Comparison of ENCODE assay signal across 17 cellular contexts in genomic region chr9:114717908-114718486, GRCh38. TPM values are rescaled to one million over a fixed set of nuclear protein-coding genes. Genes with fewer than 3 reads are reported as not detected.
DNase-seq lines count a peak whose midpoint lies in the region; ATAC-seq and TF ChIP-seq lines count a peak whose summit lies in the region.
"Had no signal": no experiment of that assay in that cellular context is flagged by ENCODE, and none has a peak within 500 bp of the region (broad histone marks: within the 10 kb centered on the region; RNA-seq: fewer than 3 reads in every experiment).

No MANE protein-coding gene starts in this region.

- H3K4me1 Mint-ChIP-seq in activated CD4-positive, alpha-beta T cell treated with anti-CD3 and anti-CD28 coated beads for 36 hours: peaks cover 56% of the 10 kb centered on the region
- H3K4me1 Mint-ChIP-seq in CD4-positive, alpha-beta memory T cell: peaks cover 38 to 57% (median 45%) of the 10 kb centered on the region in 4 donors
- H3K4me1 Mint-ChIP-seq in activated CD8-positive, alpha-beta T cell treated with anti-CD3 and anti-CD28 coated beads for 36 hours (ENCODE audit: low read depth): peaks cover 56% of the 10 kb centered on the region
- peaks cover 53% of the 10 kb centered on the region for H3K4me1 Mint-ChIP-seq in central memory CD8-positive, alpha-beta T cell

- peak overlapping the region; percentile 96 for H3K27ac Mint-ChIP-seq in activated CD4-positive, alpha-beta T cell treated with anti-CD3 and anti-CD28 coated beads for 36 hours
- H3K27ac Mint-ChIP-seq in CD4-positive, alpha-beta memory T cell: peak overlapping the region; percentile 83 to 95 (median 93)
- H3K27ac Mint-ChIP-seq in activated CD8-positive, alpha-beta T cell treated with anti-CD3 and anti-CD28 coated beads for 36 hours: peak overlapping the region; percentile 92
- H3K27ac Mint-ChIP-seq in central memory CD8-positive, alpha-beta T cell (ENCODE audit: low read depth): peak overlapping the region; percentile 78

- POLR2A ChIA-PET in activated CD4-positive, alpha-beta T cell treated with anti-CD3 and anti-CD28 coated beads for 36 hours (lab: Charles Lee): interaction anchor here (0.6 to 2.4 kb wide), 4 partner anchors 20 to 240 kb away, joined by 3 to 22 read pairs (median 3); no protein-coding TSS in a partner anchor
- POLR2A ChIA-PET in CD4-positive, alpha-beta memory T cell (lab: Charles Lee; ENCODE audit: partially characterized antibody): interaction anchor here (1.1 to 2.5 kb wide), 6 partner anchors 8 to 212 kb away, joined by 3 to 11 read pairs (median 8); partner anchors contain the start of gene TNFSF8
- POLR2A ChIA-PET in activated CD8-positive, alpha-beta T cell treated with anti-CD3 and anti-CD28 coated beads for 36 hours (lab: Charles Lee): interaction anchor here (0.6 to 4.6 kb wide), 7 partner anchors 10 to 284 kb away, joined by 3 to 55 read pairs (median 5); no protein-coding TSS in a partner anchor

- H3K4me1 ChIP-seq in CD4-positive, alpha-beta memory T cell (ENCODE audit: insufficient read depth, low read length): peaks cover 47% of the 10 kb centered on the region
- H3K4me1 ChIP-seq: gastroesophageal sphincter had no signal

- H3K9me3 ChIP-seq in CD4-positive, alpha-beta memory T cell (ENCODE audit: control insufficient read depth in 1 of 2, low read length in 2 of 2): no peaks in the 10 kb centered on the region

- intact Hi-C loops in activated CD4-positive, alpha-beta T cell treated with anti-CD3 and anti-CD28 coated beads for 36 hours (cut with DNase I, micrococcal nuclease): loop anchor here (1.0 to 5.0 kb wide), 5 partner anchors 20 to 271 kb away; partner anchors contain the start of gene TEX48 (in 2 of the 2)
- intact Hi-C loops in CD4-positive, alpha-beta memory T cell (cut with micrococcal nuclease): loop anchor here (2.0 kb wide), 4 partner anchors 19 to 37 kb away; no protein-coding TSS in a partner anchor
- intact Hi-C loops in activated CD8-positive, alpha-beta T cell treated with anti-CD3 and anti-CD28 coated beads for 36 hours (cut with micrococcal nuclease): loop anchor here (2.0 kb wide), 1 partner anchor 27 kb away; no protein-coding TSS in a partner anchor

- H3K4me3 ChIP-seq in CD4-positive, alpha-beta memory T cell (ENCODE audit: low read length in 2 of 2): peak overlapping the region in 1 of 2 donors; percentile 15
- H3K4me3 ChIP-seq: gastroesophageal sphincter, lung had no signal

- H3K36me3 ChIP-seq in CD4-positive, alpha-beta memory T cell (ENCODE audit: insufficient read depth, low read length): no peaks in the 10 kb centered on the region
- H3K36me3 ChIP-seq: gastroesophageal sphincter had no signal

- no peak for TF ChIP-seq CTCF in activated CD8-positive, alpha-beta T cell treated with anti-CD3 and anti-CD28 coated beads for 36 hours (IDR thresholded peaks at IDR 0.05)

- H3K36me3 Mint-ChIP-seq in activated CD4-positive, alpha-beta T cell treated with anti-CD3 and anti-CD28 coated beads for 36 hours (ENCODE audit: low read depth): peaks cover 26% of the 10 kb centered on the region
- H3K36me3 Mint-ChIP-seq in CD4-positive, alpha-beta memory T cell: no peaks in the 10 kb centered on the region
- peaks cover 23% of the 10 kb centered on the region for H3K36me3 Mint-ChIP-seq in activated CD8-positive, alpha-beta T cell treated with anti-CD3 and anti-CD28 coated beads for 36 hours (ENCODE audit: low read depth)
- peaks cover 2% of the 10 kb centered on the region for H3K36me3 Mint-ChIP-seq in central memory CD8-positive, alpha-beta T cell (ENCODE audit: insufficient read depth)

- H3K9me3 Mint-ChIP-seq in activated CD4-positive, alpha-beta T cell treated with anti-CD3 and anti-CD28 coated beads for 36 hours (ENCODE audit: low read depth): peaks cover 4% of the 10 kb centered on the region
- H3K9me3 Mint-ChIP-seq in CD4-positive, alpha-beta memory T cell: peaks cover 0 to 3% (median 0%) of the 10 kb centered on the region in 8 donors
- peaks cover 13% of the 10 kb centered on the region for H3K9me3 Mint-ChIP-seq in activated CD8-positive, alpha-beta T cell treated with anti-CD3 and anti-CD28 coated beads for 36 hours
- H3K9me3 Mint-ChIP-seq in central memory CD8-positive, alpha-beta T cell: no peaks in the 10 kb centered on the region

- peaks cover 2% of the 10 kb centered on the region for H3K27me3 Mint-ChIP-seq in activated CD4-positive, alpha-beta T cell treated with anti-CD3 and anti-CD28 coated beads for 36 hours
- H3K27me3 Mint-ChIP-seq in CD4-positive, alpha-beta memory T cell: no peaks in the 10 kb centered on the region
- peaks cover 4% of the 10 kb centered on the region for H3K27me3 Mint-ChIP-seq in activated CD8-positive, alpha-beta T cell treated with anti-CD3 and anti-CD28 coated beads for 36 hours
- H3K27me3 Mint-ChIP-seq in central memory CD8-positive, alpha-beta T cell: no peaks in the 10 kb centered on the region

- no peak for DNase-seq in activated CD4-positive, alpha-beta T cell treated with anti-CD3 and anti-CD28 coated beads for 36 hours
- DNase-seq in activated CD4-positive, alpha-beta T cell treated with anti-CD3 and anti-CD28 coated beads, Interleukin-2, amount 50 U/mL, for 48 hours: no peak
- DNase-seq in CD4-positive, alpha-beta memory T cell: no peak
- DNase-seq in activated CD8-positive, alpha-beta T cell treated with anti-CD3 and anti-CD28 coated beads for 36 hours: no peak
- DNase-seq in central memory CD8-positive, alpha-beta T cell (ENCODE audit: low spot score in 2 of 2): no peak
- DNase-seq: 8988T, NCI-H1436, NCI-H526, nucleus accumbens, substantia nigra had no signal

- H3K4me3 Mint-ChIP-seq in activated CD4-positive, alpha-beta T cell treated with anti-CD3 and anti-CD28 coated beads for 36 hours: no peak overlapping the region
- peak overlapping the region; percentile 7 to 82 (median 56) for H3K4me3 Mint-ChIP-seq in CD4-positive, alpha-beta memory T cell
- no peak overlapping the region for H3K4me3 Mint-ChIP-seq in activated CD8-positive, alpha-beta T cell treated with anti-CD3 and anti-CD28 coated beads for 36 hours
- peak overlapping the region; percentile 46 for H3K4me3 Mint-ChIP-seq in central memory CD8-positive, alpha-beta T cell

- CTCF ChIA-PET in activated CD4-positive, alpha-beta T cell treated with anti-CD3 and anti-CD28 coated beads for 36 hours (lab: Charles Lee): interaction anchor here (0.7 to 1.8 kb wide), 5 partner anchors 12 to 36 kb away, joined by 4 to 9 read pairs (median 4); partner anchors contain the start of gene TEX48
- CTCF ChIA-PET in CD4-positive, alpha-beta memory T cell (lab: Charles Lee; ENCODE audit: partially characterized antibody): interaction anchor here (0.7 to 2.4 kb wide), 5 partner anchors 11 to 206 kb away, joined by 3 to 11 read pairs (median 8); no protein-coding TSS in a partner anchor
- CTCF ChIA-PET in activated CD8-positive, alpha-beta T cell treated with anti-CD3 and anti-CD28 coated beads for 36 hours (lab: Charles Lee): interaction anchor here (1.0 to 2.7 kb wide), 6 partner anchors 11 to 37 kb away, joined by 3 to 11 read pairs (median 4); no protein-coding TSS in a partner anchor

- H3K27me3 ChIP-seq in CD4-positive, alpha-beta memory T cell (ENCODE audit: insufficient read depth, low read length): no peaks in the 10 kb centered on the region

- H3K27ac ChIP-seq in CD4-positive, alpha-beta memory T cell (ENCODE audit: low read depth, low read length): peak overlapping the region; percentile 46
- H3K27ac ChIP-seq: gastroesophageal sphincter had no signal

- no peak for ATAC-seq in activated CD4-positive, alpha-beta T cell treated with anti-CD3 and anti-CD28 coated beads for 36 hours
- ATAC-seq in activated CD8-positive, alpha-beta T cell treated with anti-CD3 and anti-CD28 coated beads for 36 hours: no peak
- ATAC-seq in central memory CD8-positive, alpha-beta T cell (replicated peaks; ENCODE audit: extremely low read depth, poor library complexity, severe bottlenecking): no peak
- ATAC-seq in GM21723 (IDR thresholded peaks at IDR 0.05; ENCODE audit: unreplicated experiment) (no peak), HG03520 (IDR thresholded peaks at IDR 0.05; ENCODE audit: unreplicated experiment) (no peak), GM21381 (IDR thresholded peaks at IDR 0.05; ENCODE audit: unreplicated experiment) (no peak)
- ATAC-seq: gastroesophageal sphincter had no signal

RNA-seq across cellular contexts. Expression of gene TEX48, which starts 36.0 kb away (rescaled TPM):
- total RNA-seq in activated CD4-positive, alpha-beta T cell treated with anti-CD3 and anti-CD28 coated beads for 36 hours: under 1 TPM; 0.69 to 0.75 TPM
- not detected for total RNA-seq in CD4-positive, alpha-beta memory T cell
- polyA plus RNA-seq in CD4-positive, alpha-beta memory T cell: under 1 TPM in 1 of 2 donors, not detected in 1; 0.33 TPM
- under 1 TPM in 1 of 2 experiments, not detected in 1; 0.65 TPM for total RNA-seq in activated CD8-positive, alpha-beta T cell treated with anti-CD3 and anti-CD28 coated beads for 36 hours
- total RNA-seq: esophagus mucosa, gastroesophageal sphincter, kidney epithelial cell, lung had no signal
- polyA plus RNA-seq: lung had no signal

Comparison
In these comparisons a context has a peak if more than half of its experiments do, and no peak if none do; other contexts are left out.
1. H3K4me3 Mint-ChIP-seq: peak in CD4-positive, alpha-beta memory T cell (8 of 8) and central memory CD8-positive, alpha-beta T cell (single experiment); none in activated CD4-positive, alpha-beta T cell treated with anti-CD3 and anti-CD28 coated beads for 36 hours (single experiment) and activated CD8-positive, alpha-beta T cell treated with anti-CD3 and anti-CD28 coated beads for 36 hours (single experiment).
2. Peak in every context shown above with its lines, with median percentiles within 50 percentile points of each other: H3K27ac Mint-ChIP-seq.